Comparison of ENCODE assay signal across 20 cellular contexts in the genomic region with DNA sequence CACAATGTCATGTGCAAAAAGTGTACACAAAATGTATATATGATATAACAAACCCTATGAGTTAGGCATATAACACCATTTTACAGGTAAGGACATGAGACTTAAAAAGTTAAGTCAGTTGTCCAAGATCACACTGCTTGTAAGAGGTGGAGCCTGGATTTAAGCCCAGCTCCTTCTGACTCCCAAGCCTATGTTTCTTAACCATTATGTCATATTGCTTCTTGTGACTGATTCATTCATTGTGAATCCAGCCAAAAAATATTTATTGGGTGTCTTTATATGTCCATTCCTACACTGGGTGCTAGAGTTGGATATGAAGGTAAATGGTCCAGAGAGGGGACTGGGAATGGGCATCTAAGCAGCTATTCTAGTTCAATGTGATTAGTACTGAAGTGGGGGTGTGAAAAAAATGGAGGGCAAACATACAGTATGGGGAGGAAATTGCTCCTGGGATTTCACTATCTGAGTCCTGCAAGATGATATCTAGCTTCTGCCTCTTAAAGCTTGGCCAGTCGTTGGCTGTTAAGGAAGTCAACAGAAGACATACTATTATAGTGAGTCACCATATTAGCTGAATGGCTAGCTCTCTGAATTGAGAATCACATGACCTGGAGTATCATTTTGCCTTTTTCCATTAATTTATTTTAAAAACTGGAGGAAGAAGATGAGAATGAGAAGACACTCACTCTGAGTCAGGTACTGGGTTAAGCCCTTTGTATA. TPM values are rescaled to one million over a fixed set of nuclear protein-coding genes. Genes with fewer than 3 reads are reported as not detected.
DNase-seq lines count a peak whose midpoint lies in the region; ATAC-seq and TF ChIP-seq lines count a peak whose summit lies in the region.
"Had no signal": no experiment of that assay in that cellular context is flagged by ENCODE, and none has a peak within 500 bp of the region (broad histone marks: within the 10 kb centered on the region; RNA-seq: fewer than 3 reads in every experiment).

No MANE protein-coding gene starts in this region.

- H3K4me3 ChIP-seq in PC-9 = no peak overlapping the region
- no peak overlapping the region for H3K4me3 ChIP-seq in fibroblast of pulmonary artery (replicated peaks; ENCODE audit: low read depth, low read length)
- H3K4me3 ChIP-seq: HAP-1, lung had no signal

- H3F3A ChIP-seq in PC-9 (ENCODE audit: insufficient read depth, low read depth) = no peaks in the 10 kb centered on the region

- H3K4me3 Mint-ChIP-seq in HFFc6 = no peak overlapping the region
- H3K4me3 Mint-ChIP-seq: activated CD8-positive, alpha-beta T cell treated with anti-CD3 and anti-CD28 coated beads for 36 hours; naive thymus-derived CD4-positive, alpha-beta T cell had no signal

- no peaks in the 10 kb centered on the region for H3K36me3 ChIP-seq in PC-9 (ENCODE audit: low read depth)
- H3K36me3 ChIP-seq: HAP-1 had no signal

- no peaks in the 10 kb centered on the region for H3K27me3 ChIP-seq in PC-9 (ENCODE audit: insufficient read depth, low read depth)

- H3K4me1 Mint-ChIP-seq in HFFc6 (ENCODE audit: low read depth) = peaks cover 6% of the 10 kb centered on the region; the same call in 1 of the 2 replicates
- H3K4me1 Mint-ChIP-seq: naive thymus-derived CD4-positive, alpha-beta T cell had no signal

- DNase-seq in ACHN (peak; percentile 2), HFFc6 (peak; percentile 21), PC-9 (peak; percentile 16 to 61), fibroblast of pulmonary artery (ENCODE audit: low read depth) (peak; percentile 1), caudate nucleus (lab: John Stamatoyannopoulos, UW) (no peak), foreskin melanocyte (no peak), GM10266 (ENCODE audit: extremely low spot score) (no peak)
- DNase-seq: activated CD8-positive, alpha-beta T cell treated with anti-CD3 and anti-CD28 coated beads for 36 hours; cerebellar nuclear complex; naive thymus-derived CD4-positive, alpha-beta T cell; NCI-H1092; NCI-H2171; posterior cingulate gyrus; RPMI8226; stimulated activated CD4-positive, alpha-beta T cell treated with anti-CD3 and anti-CD28 coated beads, Interleukin-12 subunit alpha, Interleukin-12 subunit beta, amount 100 ng/mL, for 4 hours; stimulated activated naive CD4-positive, alpha-beta T cell treated with Interleukin-2 at 50 U/mL for 16 hours had no signal

- in situ Hi-C loops in ACHN (cut with HindIII; ENCODE audit: low pct_ligation_motif_present, low pct_unique_long_range_greater_than_20kb, low sequenced_read_pairs) = no loop called here

- no peaks in the 10 kb centered on the region for H3K9me2 ChIP-seq in PC-9 (ENCODE audit: insufficient read depth)

- H3K9me3 Mint-ChIP-seq in HFFc6 = peaks cover 3% of the 10 kb centered on the region

- POLR2A ChIA-PET in PC-9 (lab: Charles Lee; ENCODE audit: unreplicated experiment) = interaction anchor here (0.5 to 0.6 kb wide), 2 partner anchors 898 to 906 kb away, joined by 4 to 18 read pairs; no protein-coding TSS in a partner anchor

- H4K20me1 ChIP-seq in PC-9 (ENCODE audit: insufficient read depth) = no peaks in the 10 kb centered on the region

- H3K36me3 Mint-ChIP-seq in HFFc6 (ENCODE audit: low read depth) = no peaks in the 10 kb centered on the region
- H3K36me3 Mint-ChIP-seq: naive thymus-derived CD4-positive, alpha-beta T cell had no signal

- CTCF ChIA-PET in PC-9 (lab: Charles Lee) = no interaction called here

- no peaks in the 10 kb centered on the region; the same call in 1 of the 2 replicates for H3K27me3 Mint-ChIP-seq in HFFc6 (ENCODE audit: insufficient read depth)

- 0 out of 2 replicates have a peak overlapping the region, but pooled peaks have one; percentile 23 for H3K4me2 ChIP-seq in PC-9

- no peak overlapping the region for H3K27ac Mint-ChIP-seq in HFFc6
- H3K27ac Mint-ChIP-seq: activated CD8-positive, alpha-beta T cell treated with anti-CD3 and anti-CD28 coated beads for 36 hours; naive thymus-derived CD4-positive, alpha-beta T cell had no signal

- intact Hi-C loops in PC-9 (cut with micrococcal nuclease; ENCODE audit: unreplicated experiment) = no loop called here

- ATAC-seq in GM18517 (IDR thresholded peaks at IDR 0.05; ENCODE audit: unreplicated experiment) = no peak
- ATAC-seq: activated CD8-positive, alpha-beta T cell treated with anti-CD3 and anti-CD28 coated beads for 36 hours; naive thymus-derived CD4-positive, alpha-beta T cell had no signal

- H3K4me1 ChIP-seq in PC-9 (replicated peaks; ENCODE audit: insufficient read depth) = no peaks in the 10 kb centered on the region; the same call in 1 of the 2 replicates
- H3K4me1 ChIP-seq: HAP-1 had no signal

- H3K27ac ChIP-seq in PC-9 = no peak overlapping the region
- H3K27ac ChIP-seq in caudate nucleus (ENCODE audit: low read depth, low read length) = no peak overlapping the region
- H3K27ac ChIP-seq: VCaP had no signal

- H3K79me2 ChIP-seq in PC-9 (ENCODE audit: low read depth) = no peaks in the 10 kb centered on the region

- BruUV-seq in PC-9 (replicated peaks; lab: Mats Ljungman, UMichigan) = no TSS peak

- no peak overlapping the region for H2AFZ ChIP-seq in PC-9

- H3K9me3 ChIP-seq in PC-9 (ENCODE audit: insufficient read depth, low read depth) = no peaks in the 10 kb centered on the region
- H3K9me3 ChIP-seq: HAP-1 had no signal

- TF ChIP-seq CTCF in HFFc6 (IDR thresholded peaks at IDR 0.05) (no peak), PC-9 (conservative IDR thresholded peaks at IDR 0.05) (no peak), fibroblast of pulmonary artery (IDR thresholded peaks at IDR 0.05; ENCODE audit: low read length, missing control alignments) (no peak), GM10266 (IDR thresholded peaks at IDR 0.05; ENCODE audit: control insufficient read depth, insufficient read depth, low read depth, missing control alignments) (no peak)

RNA-seq across cellular contexts. Expression of a gene that starts 28.8 kb away (rescaled TPM):
- total RNA-seq in HFFc6 (2021; fragmentation: NEBNext Ultra II Directional; extraction: Animal tissue kit (Norgen Biotek cat#: 25700)) = under 1 TPM in 5 of 6 experiments, not detected in 1; 0.10 to 0.35 (median 0.24) TPM
- total RNA-seq in PC-9 (2021) = 7.6 and 8.5 TPM in 2 replicates
- total RNA-seq: activated CD8-positive, alpha-beta T cell treated with anti-CD3 and anti-CD28 coated beads for 36 hours; naive thymus-derived CD4-positive, alpha-beta T cell had no signal

Comparison
In these comparisons a context has a peak if more than half of its experiments do, and no peak if none do; other contexts are left out.
1. DNase-seq: peak in ACHN (single experiment), HFFc6 (single experiment), PC-9 (2 of 2) and fibroblast of pulmonary artery (single experiment); none in caudate nucleus (0 of 61), foreskin melanocyte (single experiment) and GM10266 (single experiment).